18 cellular contexts compared by ENCODE assay signal in the genomic region with DNA sequence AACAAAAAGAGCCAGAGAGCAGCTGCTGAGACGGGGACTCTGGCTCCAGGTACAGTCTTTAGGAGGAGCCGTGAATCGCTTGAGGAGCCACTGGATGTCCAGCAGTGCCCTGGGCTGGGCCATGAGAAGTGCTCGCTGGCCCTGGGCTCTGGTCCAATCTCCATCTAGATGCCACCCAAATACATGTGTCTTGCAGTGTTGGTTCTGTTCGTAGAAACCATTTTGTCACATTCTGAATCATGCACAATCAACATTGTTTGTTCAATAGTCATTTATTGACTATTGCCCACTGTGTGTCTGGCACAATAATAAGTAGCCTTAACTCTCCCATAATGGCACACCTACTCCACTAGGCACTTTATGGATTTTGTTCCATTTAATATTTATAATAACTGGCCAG. TPM values are rescaled to one million over a fixed set of nuclear protein-coding genes. Genes with fewer than 3 reads are reported as not detected.
DNase-seq lines count a peak whose midpoint lies in the region; ATAC-seq, FAIRE-seq and TF ChIP-seq lines count a peak whose summit lies in the region.
"Had no signal": no experiment of that assay in that cellular context is flagged by ENCODE, and none has a peak within 500 bp of the region (broad histone marks: within the 10 kb centered on the region; RNA-seq: fewer than 3 reads in every experiment).

No MANE protein-coding gene starts in this region.

- no peak for TF ChIP-seq RAD21 in HepG2 (CRISPR knock-in tag; IDR thresholded peaks at IDR 0.05)

- no peak overlapping the region for H3K4me3 ChIP-seq in HepG2 (replicated peaks in 1 of 3; ENCODE audit: insufficient read depth in 1 of 3, low read depth in 2 of 3, low read length in 3 of 3)
- H3K4me3 ChIP-seq: GM12878, MG63 had no signal

- H4K20me1 ChIP-seq in HepG2 (ENCODE audit: insufficient read depth, low read length) = peaks cover 8% of the 10 kb centered on the region; the same call in 1 of the 2 replicates

- peaks cover 70% of the 10 kb centered on the region for H3K36me3 Mint-ChIP-seq in activated CD4-positive, alpha-beta memory T cell treated with anti-CD3 and anti-CD28 coated beads, Interleukin-2, amount 10 ng/mL, durations not matched to agents 7 days and 5 days (ENCODE audit: low read depth)
- peaks cover 55% of the 10 kb centered on the region for H3K36me3 Mint-ChIP-seq in activated CD4-positive, alpha-beta memory T cell treated with anti-CD3 and anti-CD28 coated beads for 36 hours

- H3K9me3 Mint-ChIP-seq in activated CD4-positive, alpha-beta memory T cell treated with anti-CD3 and anti-CD28 coated beads, Interleukin-2, amount 10 ng/mL, durations not matched to agents 7 days and 5 days = no peaks in the 10 kb centered on the region
- H3K9me3 Mint-ChIP-seq in activated CD4-positive, alpha-beta memory T cell treated with anti-CD3 and anti-CD28 coated beads for 36 hours = no peaks in the 10 kb centered on the region
- H3K9me3 Mint-ChIP-seq: CD4-positive, alpha-beta memory T cell had no signal

- H3K4me2 ChIP-seq in HepG2 (ENCODE audit: low read depth, low read length) = 0 out of 2 replicates have a peak overlapping the region, but pooled peaks have one; percentile 38
- H3K4me2 ChIP-seq: KMS-11 had no signal

- H3K9me3 ChIP-seq in HepG2 (ENCODE audit: low read length) = no peaks in the 10 kb centered on the region
- H3K9me3 ChIP-seq: MG63 had no signal

- H3K27ac Mint-ChIP-seq in activated CD4-positive, alpha-beta memory T cell treated with anti-CD3 and anti-CD28 coated beads, Interleukin-2, amount 10 ng/mL, durations not matched to agents 7 days and 5 days = peak overlapping the region; percentile 90
- H3K27ac Mint-ChIP-seq in activated CD4-positive, alpha-beta memory T cell treated with anti-CD3 and anti-CD28 coated beads for 36 hours = no peak overlapping the region

- no peaks in the 10 kb centered on the region for H3K79me2 ChIP-seq in HepG2 (ENCODE audit: insufficient read depth, low read length)

- TF ChIP-seq EP300 in HepG2 (IDR thresholded peaks at IDR 0.05; ENCODE audit: low read depth in 2 of 2, low read length in 2 of 2) (no peak), HepG2 (CRISPR knock-in tag; IDR thresholded peaks at IDR 0.05; ENCODE audit: borderline replicate concordance) (no peak)

- WGBS in HepG2 (ENCODE audit: low lambda C conversion rate) = 83% methylated on average over 1 of the region's 5 CpGs

- no peaks in the 10 kb centered on the region for H3K27me3 ChIP-seq in HepG2 (ENCODE audit: control insufficient read depth in 1 of 2, insufficient read depth in 2 of 2, low read length in 2 of 2)
- H3K27me3 ChIP-seq: MG63 had no signal

- no peak overlapping the region; the same call in 1 of the 2 replicates for H3K9ac ChIP-seq in HepG2 (ENCODE audit: insufficient read depth, low read depth, low read length)
- H3K9ac ChIP-seq: KMS-11 had no signal

- peaks cover 31% of the 10 kb centered on the region for H3K4me1 ChIP-seq in HepG2 (ENCODE audit: insufficient read depth, low read length)

- H3K27ac ChIP-seq in RWPE1 = peak overlapping the region; percentile 17; the same call in 1 of the 2 replicates
- peak overlapping the region; percentile 55 for H3K27ac ChIP-seq in HepG2 (ENCODE audit: extremely low read length, insufficient read depth, low read length)
- H3K27ac ChIP-seq: KMS-11 had no signal

- FAIRE-seq in HepG2 (lab: Jason Lieb, UNC) (no peak), urothelium cell line (lab: Jason Lieb, UNC) (peak; percentile 9)
- FAIRE-seq: GM12878 had no signal

- DNase-seq in activated CD4-positive, alpha-beta memory T cell treated with anti-CD3 and anti-CD28 coated beads, Interleukin-2, amount 10 ng/mL, durations not matched to agents 7 days and 5 days = no peak
- DNase-seq in activated CD4-positive, alpha-beta memory T cell treated with anti-CD3 and anti-CD28 coated beads for 36 hours = no peak
- no peak for DNase-seq in RWPE1 (ENCODE audit: low spot score)
- DNase-seq in HepG2 (ENCODE audit: low spot score) = no peak
- no peak for DNase-seq in urothelium cell line (ENCODE audit: low spot score)
- DNase-seq in NK-92 treated with Interleukin-12 subunit alpha and Interleukin-12 subunit beta, amount 100 ng/mL, for 24 hours (lab: John Stamatoyannopoulos, UW) = no peak
- no peak for DNase-seq in iPS-NIHi11 (ENCODE audit: low spot score)
- DNase-seq: CD4-positive, alpha-beta memory T cell; GDM1; GOT3; MG63; NCI-H1092; NCI-H146; NCI-H510A; SHP77 treated with DMSO at 0.1 percent for 48 hours had no signal

- H3K4me3 Mint-ChIP-seq in activated CD4-positive, alpha-beta memory T cell treated with anti-CD3 and anti-CD28 coated beads, Interleukin-2, amount 10 ng/mL, durations not matched to agents 7 days and 5 days = no peak overlapping the region
- no peak overlapping the region for H3K4me3 Mint-ChIP-seq in activated CD4-positive, alpha-beta memory T cell treated with anti-CD3 and anti-CD28 coated beads for 36 hours
- H3K4me3 Mint-ChIP-seq: CD4-positive, alpha-beta memory T cell had no signal

- CTCF ChIA-PET in activated CD4-positive, alpha-beta memory T cell treated with anti-CD3 and anti-CD28 coated beads, Interleukin-2, amount 10 ng/mL, durations not matched to agents 7 days and 5 days (lab: Charles Lee) = interaction anchor here (0.6 to 1.1 kb wide), 3 partner anchors 28 to 147 kb away, joined by 3 to 4 read pairs (median 4); no protein-coding TSS in a partner anchor
- CTCF ChIA-PET in activated CD4-positive, alpha-beta memory T cell treated with anti-CD3 and anti-CD28 coated beads for 36 hours (lab: Charles Lee) = interaction anchor here (0.6 to 1.2 kb wide), 3 partner anchors 29 to 1453 kb away, joined by 3 to 8 read pairs (median 5); a partner anchor contains a TSS
- CTCF ChIA-PET in RWPE1 (lab: Yijun Ruan, JAX) = no interaction called here
- CTCF ChIA-PET in HepG2 (lab: Yijun Ruan, JAX; ENCODE audit: low intra/inter-chr PET ratio, low total read pairs) = no interaction called here

- H2AFZ ChIP-seq in HepG2 (ENCODE audit: low read length) = no peak overlapping the region

- peaks cover 27 to 53% of the 10 kb centered on the region in 2 experiments; a peak in 4 of 5 replicates for H3K36me3 ChIP-seq in HepG2 (replicated peaks in 1 of 2; ENCODE audit: control insufficient read depth in 1 of 2, insufficient read depth in 2 of 2, low read length in 2 of 2)
- H3K36me3 ChIP-seq: MG63 had no signal

- no peaks in the 10 kb centered on the region for H3K27me3 Mint-ChIP-seq in activated CD4-positive, alpha-beta memory T cell treated with anti-CD3 and anti-CD28 coated beads, Interleukin-2, amount 10 ng/mL, durations not matched to agents 7 days and 5 days
- H3K27me3 Mint-ChIP-seq in activated CD4-positive, alpha-beta memory T cell treated with anti-CD3 and anti-CD28 coated beads for 36 hours = no peaks in the 10 kb centered on the region
- H3K27me3 Mint-ChIP-seq: CD4-positive, alpha-beta memory T cell had no signal

- TF ChIP-seq CTCF in RWPE1 (conservative IDR thresholded peaks at IDR 0.05; ENCODE audit: low read depth) (no peak), HepG2 (CRISPR knock-in tag; IDR thresholded peaks at IDR 0.05) (no peak)

- peak; percentile 23 for ATAC-seq in HepG2
- ATAC-seq in GM21576 (IDR thresholded peaks at IDR 0.05; ENCODE audit: unreplicated experiment) = no peak
- ATAC-seq: GM12878 had no signal

- TF ChIP-seq POLR2A in HepG2 (IDR thresholded peaks at IDR 0.05; ENCODE audit: insufficient read depth in 1 of 2, low read depth in 2 of 2, low read length in 2 of 2) = no peak

- peaks cover 31% of the 10 kb centered on the region for H3K4me1 Mint-ChIP-seq in activated CD4-positive, alpha-beta memory T cell treated with anti-CD3 and anti-CD28 coated beads, Interleukin-2, amount 10 ng/mL, durations not matched to agents 7 days and 5 days
- peaks cover 15% of the 10 kb centered on the region for H3K4me1 Mint-ChIP-seq in activated CD4-positive, alpha-beta memory T cell treated with anti-CD3 and anti-CD28 coated beads for 36 hours (ENCODE audit: low read depth)

- POLR2A ChIA-PET in activated CD4-positive, alpha-beta memory T cell treated with anti-CD3 and anti-CD28 coated beads, Interleukin-2, amount 10 ng/mL, durations not matched to agents 7 days and 5 days (lab: Charles Lee) = interaction anchor here (1.1 to 11.9 kb wide), 5 partner anchors 10 to 130 kb away, joined by 3 to 144 read pairs (median 6); a partner anchor contains a TSS
- POLR2A ChIA-PET in activated CD4-positive, alpha-beta memory T cell treated with anti-CD3 and anti-CD28 coated beads for 36 hours (lab: Charles Lee) = interaction anchor here (1.2 to 1.3 kb wide), 2 partner anchors 8 to 27 kb away, joined by 3 read pairs; no protein-coding TSS in a partner anchor
- POLR2A ChIA-PET in RWPE1 (lab: Yijun Ruan, JAX; ENCODE audit: low non-redundant PET) (no interaction called here), HepG2 (lab: Yijun Ruan, JAX) (interaction anchor here (1.0 to 1.5 kb wide), 4 partner anchors 9 to 29 kb away, joined by 3 to 8 read pairs (median 6); a partner anchor contains a TSS)

- in situ Hi-C loops in HepG2 (cut with HindIII; ENCODE audit: extremely low pct_ligation_motif_present, low pct_unique_long_range_greater_than_20kb) = no loop called here

- intact Hi-C loops in activated CD4-positive, alpha-beta memory T cell treated with anti-CD3 and anti-CD28 coated beads for 36 hours (cut with micrococcal nuclease) = no loop called here
- intact Hi-C loops in HepG2 (cut with micrococcal nuclease; ENCODE audit: unreplicated experiment) = no loop called here

- BruUV-seq in HepG2 (replicated peaks; lab: Mats Ljungman, UMichigan) = no TSS peak

RNA-seq across cellular contexts. Expression of a gene that starts 26.1 kb away (rescaled TPM):
- total RNA-seq in activated CD4-positive, alpha-beta memory T cell treated with anti-CD3 and anti-CD28 coated beads, Interleukin-2, amount 10 ng/mL, durations not matched to agents 7 days and 5 days = 100 to 1,000 TPM; 279 to 288 TPM
- 100 to 1,000 TPM; 281 to 287 TPM for total RNA-seq in activated CD4-positive, alpha-beta memory T cell treated with anti-CD3 and anti-CD28 coated beads for 36 hours
- 80.1 and 186 TPM in 2 replicates for total RNA-seq in HepG2 (2016; rRNA removed; fragmentation: Illumina TruSeq; extraction: Trizol)
- total RNA-seq in HepG2 (2016; cell fraction: cytosol; rRNA removed; fragmentation: Illumina TruSeq; extraction: Trizol; ENCODE audit: low read depth) = 27.2 and 31.4 TPM in 2 replicates
- 77.9 and 183 TPM in 2 replicates for total RNA-seq in HepG2 (2016; cell fraction: insoluble cytoplasmic fraction; rRNA removed; fragmentation: Illumina TruSeq; extraction: Trizol)
- total RNA-seq in HepG2 (2016; cell fraction: membrane; rRNA removed; fragmentation: Illumina TruSeq; extraction: Trizol) = 91.3 and 92.9 TPM in 2 replicates
- total RNA-seq in HepG2 (2016; cell fraction: nucleus; rRNA removed; fragmentation: Illumina TruSeq; extraction: Trizol) = 89.4 and 101 TPM in 2 replicates
- 84.9 and 106 TPM in 2 replicates for polyA plus RNA-seq in HepG2 (2011; rRNA removed)
- polyA plus RNA-seq in HepG2 (2011; cell fraction: cytosol; rRNA removed) = 66.6 and 93.1 TPM in 2 replicates
- 30.9 and 37.2 TPM in 2 replicates for polyA plus RNA-seq in HepG2 (2011; cell fraction: nucleus; rRNA removed)
- polyA plus RNA-seq in HepG2 (2012) = 69.5 and 111 TPM in 2 replicates
- 61.0 and 61.1 TPM in 2 replicates for polyA plus RNA-seq in HepG2 (2016; cell fraction: cytosol; fragmentation: Illumina TruSeq; extraction: Trizol; ENCODE audit: low read depth)
- polyA plus RNA-seq in HepG2 (2016; cell fraction: insoluble cytoplasmic fraction; fragmentation: Illumina TruSeq; extraction: Trizol; ENCODE audit: low read depth) = 396 and 406 TPM in 2 replicates
- 107 and 113 TPM in 2 replicates for polyA plus RNA-seq in HepG2 (2016; cell fraction: membrane; fragmentation: Illumina TruSeq; extraction: Trizol; ENCODE audit: low read depth)
- polyA plus RNA-seq in HepG2 (2016; cell fraction: nucleus; fragmentation: Illumina TruSeq; extraction: Trizol; ENCODE audit: insufficient read depth, low read depth) = 245 and 246 TPM in 2 replicates
- 242 and 518 TPM in 2 replicates for polyA minus RNA-seq in HepG2 (2011; rRNA and poly(A)+ RNA removed; ENCODE audit: low replicate concordance)
- polyA minus RNA-seq in HepG2 (2011; cell fraction: cytosol; rRNA and poly(A)+ RNA removed) = 59.7 and 82.7 TPM in 2 replicates
- 20.8 and 28.3 TPM in 2 replicates for polyA minus RNA-seq in HepG2 (2011; cell fraction: nucleus; rRNA and poly(A)+ RNA removed)
- total RNA-seq: CD4-positive, alpha-beta memory T cell had no signal

RNA-seq across cellular contexts. Expression of a gene that starts 28.9 kb away (rescaled TPM):
- 10 to 100 TPM; 65.3 to 67.1 TPM for total RNA-seq in activated CD4-positive, alpha-beta memory T cell treated with anti-CD3 and anti-CD28 coated beads, Interleukin-2, amount 10 ng/mL, durations not matched to agents 7 days and 5 days
- 10 to 100 TPM; 59.1 to 61.2 TPM for total RNA-seq in activated CD4-positive, alpha-beta memory T cell treated with anti-CD3 and anti-CD28 coated beads for 36 hours
- 21.1 and 37.6 TPM in 2 replicates for total RNA-seq in HepG2 (2016; rRNA removed; fragmentation: Illumina TruSeq; extraction: Trizol)
- 8.2 and 9.8 TPM in 2 replicates for total RNA-seq in HepG2 (2016; cell fraction: cytosol; rRNA removed; fragmentation: Illumina TruSeq; extraction: Trizol; ENCODE audit: low read depth)
- 25.4 and 34.5 TPM in 2 replicates for total RNA-seq in HepG2 (2016; cell fraction: insoluble cytoplasmic fraction; rRNA removed; fragmentation: Illumina TruSeq; extraction: Trizol)
- 8.9 and 9.6 TPM in 2 replicates for total RNA-seq in HepG2 (2016; cell fraction: membrane; rRNA removed; fragmentation: Illumina TruSeq; extraction: Trizol)
- total RNA-seq in HepG2 (2016; cell fraction: nucleus; rRNA removed; fragmentation: Illumina TruSeq; extraction: Trizol) = 59.4 and 77.1 TPM in 2 replicates
- 38.2 and 40.1 TPM in 2 replicates for polyA plus RNA-seq in HepG2 (2011; rRNA removed)
- 10.1 and 10.8 TPM in 2 replicates for polyA plus RNA-seq in HepG2 (2011; cell fraction: cytosol; rRNA removed)
- polyA plus RNA-seq in HepG2 (2011; cell fraction: nucleus; rRNA removed) = 182 and 188 TPM in 2 replicates
- polyA plus RNA-seq in HepG2 (2012) = 22.6 and 32.9 TPM in 2 replicates
- polyA plus RNA-seq in HepG2 (2016; cell fraction: cytosol; fragmentation: Illumina TruSeq; extraction: Trizol; ENCODE audit: low read depth) = 2.2 and 3.1 TPM in 2 replicates
- polyA plus RNA-seq in HepG2 (2016; cell fraction: insoluble cytoplasmic fraction; fragmentation: Illumina TruSeq; extraction: Trizol; ENCODE audit: low read depth) = 23.8 and 27.2 TPM in 2 replicates
- 6.1 and 7.0 TPM in 2 replicates for polyA plus RNA-seq in HepG2 (2016; cell fraction: membrane; fragmentation: Illumina TruSeq; extraction: Trizol; ENCODE audit: low read depth)
- 131 and 139 TPM in 2 replicates for polyA plus RNA-seq in HepG2 (2016; cell fraction: nucleus; fragmentation: Illumina TruSeq; extraction: Trizol; ENCODE audit: insufficient read depth, low read depth)
- polyA minus RNA-seq in HepG2 (2011; rRNA and poly(A)+ RNA removed; ENCODE audit: low replicate concordance) = 73.7 and 121 TPM in 2 replicates
- 8.3 and 11.0 TPM in 2 replicates for polyA minus RNA-seq in HepG2 (2011; cell fraction: cytosol; rRNA and poly(A)+ RNA removed)
- polyA minus RNA-seq in HepG2 (2011; cell fraction: nucleus; rRNA and poly(A)+ RNA removed) = 137 and 147 TPM in 2 replicates

Comparison
In these comparisons a context has a peak if more than half of its experiments do, and no peak if none do; other contexts are left out.
1. CTCF ChIA-PET loops: an anchor here in activated CD4-positive, alpha-beta memory T cell treated with anti-CD3 and anti-CD28 coated beads, Interleukin-2, amount 10 ng/mL, durations not matched to agents 7 days and 5 days (0.6 to 1.1 kb wide) and activated CD4-positive, alpha-beta memory T cell treated with anti-CD3 and anti-CD28 coated beads for 36 hours (0.6 to 1.2 kb wide); none called in RWPE1 and HepG2.